18 cellular contexts compared by ENCODE assay signal in the genomic region with DNA sequence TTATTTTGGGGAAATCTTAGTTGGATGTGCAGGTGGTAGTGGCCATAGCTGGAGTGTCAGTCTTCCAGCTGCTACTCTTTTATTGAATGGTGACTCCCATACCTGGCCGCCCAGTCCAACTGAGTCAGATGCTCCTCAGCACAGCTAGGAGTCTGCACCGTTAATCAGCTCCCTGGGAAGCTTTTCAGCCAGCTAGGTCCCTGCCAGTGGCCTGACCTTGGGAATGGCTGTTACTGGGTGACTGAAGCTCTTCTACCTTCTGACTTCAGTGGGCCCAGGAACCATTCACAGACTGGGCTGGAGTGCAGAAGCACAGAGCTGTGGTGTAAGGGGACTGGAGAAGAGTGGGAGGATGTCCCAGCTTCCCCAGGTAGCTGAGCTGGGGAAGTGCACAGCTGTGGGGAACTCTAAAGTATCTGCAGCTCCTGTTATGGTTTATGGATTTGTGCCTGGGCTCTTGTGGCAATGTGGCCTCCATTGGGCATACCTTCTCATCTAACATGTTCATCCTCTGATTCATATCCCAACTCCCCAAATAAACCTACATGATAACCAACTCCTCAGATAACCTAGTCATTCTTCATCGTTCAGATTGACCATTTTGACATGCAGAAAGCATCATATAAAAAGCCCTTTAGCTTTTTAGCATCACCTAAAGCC.
"Had no signal": no experiment of that assay in that cellular context is flagged by ENCODE, and none has a peak within 500 bp of the region (broad histone marks: within the 10 kb centered on the region; RNA-seq: fewer than 3 reads in every experiment).

No MANE protein-coding gene starts in this region.

- H3K4me1 Mint-ChIP-seq: neural crest cell had no signal

- H3K27me3 Mint-ChIP-seq: activated B cell treated with CpG ODN at 0.5 μM for 24 hours had no signal

- H3K9me3 ChIP-seq: ascending aorta, heart left ventricle, mucosa of descending colon, ovary, upper lobe of left lung had no signal

- H3K4me3 Mint-ChIP-seq: activated B cell treated with CpG ODN at 0.5 μM for 24 hours; activated naive CD4-positive, alpha-beta T cell treated with anti-CD3 and anti-CD28 coated beads for 36 hours; neural crest cell had no signal

- H3K4me3 ChIP-seq: ascending aorta, cardiac muscle cell, heart left ventricle, mucosa of descending colon, ovary, upper lobe of left lung had no signal

- DNase-seq: activated B cell treated with CpG ODN at 0.5 μM for 24 hours; activated CD4-positive, alpha-beta T cell treated with anti-CD3 and anti-CD28 coated beads, Interleukin-2, amount 50 U/mL, for 1 hour; activated naive CD4-positive, alpha-beta T cell treated with anti-CD3 and anti-CD28 coated beads for 36 hours; foreskin melanocyte; mucosa of descending colon; ovary; retina; small intestine; stimulated activated naive CD4-positive, alpha-beta T cell treated with Interleukin-2 at 50 U/mL for 16 hours; T-helper 2 cell; upper lobe of left lung had no signal

- ATAC-seq: mucosa of descending colon, SK-N-SH treated with all-trans-retinoic acid at 6 μM for 48 hours had no signal

- H3K9me3 Mint-ChIP-seq: activated B cell treated with CpG ODN at 0.5 μM for 24 hours; activated naive CD4-positive, alpha-beta T cell treated with anti-CD3 and anti-CD28 coated beads for 36 hours; neural crest cell had no signal

- H3K27me3 ChIP-seq: ascending aorta, cardiac muscle cell, heart left ventricle, ovary, upper lobe of left lung had no signal

- H3K36me3 ChIP-seq: ovary had no signal

- FAIRE-seq: endothelial cell of umbilical vein, small intestine, TTC549 had no signal

- H3K27ac Mint-ChIP-seq: activated B cell treated with CpG ODN at 0.5 μM for 24 hours had no signal

- H3K27ac ChIP-seq: ascending aorta, cardiac muscle cell, heart left ventricle, ovary, upper lobe of left lung had no signal
